Comparison of ENCODE assay signal across 8 cellular contexts in genomic region chr2:61144697-61145268, GRCh38.
DNase-seq lines count a peak whose midpoint lies in the region; ATAC-seq lines count a peak whose summit lies in the region.

No MANE protein-coding gene starts in this region.

- H3K36me3 ChIP-seq in NT2/D1 (ENCODE audit: insufficient read depth, insufficient read length, low read length) = peaks cover 12% of the 10 kb centered on the region

- DNase-seq in AG08396 (ENCODE audit: low spot score) (peak; percentile 98), NT2/D1 (ENCODE audit: low read depth, low spot score) (peak; percentile 97), activated T-cell treated with anti-CD3 and anti-CD28 coated beads for 48 hours (ENCODE audit: low read depth) (peak; percentile 89), epithelial cell of prostate (ENCODE audit: low read depth, low spot score) (peak; percentile 78), middle frontal gyrus (ENCODE audit: extremely low spot score, low spot score) (peak; percentile 94)
- peak; percentile 88 to 91 for DNase-seq in stimulated activated CD8-positive, alpha-beta memory T cell treated with anti-CD3 and anti-CD28 coated beads, Interleukin-15, amount 100 ng/mL, for 48 hours (ENCODE audit: low read depth in 2 of 2)

- peak overlapping the region; percentile 25 for H3K27ac ChIP-seq in epithelial cell of prostate

- H3K9ac ChIP-seq in NT2/D1 (ENCODE audit: insufficient read length, low read depth) = peak overlapping the region; percentile 66

- H3K4me1 ChIP-seq in NT2/D1 (ENCODE audit: insufficient read depth, insufficient read length) = no peaks in the 10 kb centered on the region

- ATAC-seq in GM19035 (IDR thresholded peaks at IDR 0.05; ENCODE audit: unreplicated experiment) (peak; percentile 85), HG03354 (IDR thresholded peaks at IDR 0.05; ENCODE audit: poor library complexity, severe bottlenecking, unreplicated experiment) (peak; percentile 93)

- H3K9me3 ChIP-seq in NT2/D1 (ENCODE audit: insufficient read depth, low read length) = no peaks in the 10 kb centered on the region

- H3K27me3 ChIP-seq in NT2/D1 (ENCODE audit: insufficient read depth, insufficient read length) = no peaks in the 10 kb centered on the region

- peak overlapping the region; percentile 46 for H3K4me3 ChIP-seq in NT2/D1 (ENCODE audit: insufficient read length, low read depth)

Comparison
In these comparisons a context has a peak if more than half of its experiments do, and no peak if none do; other contexts are left out.
1. Peak in every context shown above with its lines: DNase-seq, ATAC-seq, H3K4me3 ChIP-seq and H3K27ac ChIP-seq.